ENCODE assay signal across 30 cellular contexts in the genomic region with DNA sequence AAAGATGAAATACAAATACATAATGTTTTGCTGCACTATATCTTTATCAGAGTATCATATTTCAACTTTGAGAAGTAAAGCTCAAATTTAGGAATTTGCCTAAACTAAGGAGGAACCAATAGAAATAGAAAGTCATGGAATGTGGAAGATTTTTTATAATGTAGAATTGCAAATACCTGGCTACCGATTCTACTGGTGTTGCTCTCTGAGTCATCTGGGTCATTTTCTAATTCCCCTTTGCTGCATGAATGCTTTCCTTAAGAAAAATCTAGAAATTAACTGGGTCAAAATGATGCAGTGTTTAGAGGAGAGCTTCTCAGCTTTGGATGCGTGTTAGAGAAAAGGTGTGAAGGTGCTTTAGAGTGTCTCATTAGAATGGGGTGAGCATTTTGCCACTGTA.
"Had no signal": no experiment of that assay in that cellular context is flagged by ENCODE, and none has a peak within 500 bp of the region (broad histone marks: within the 10 kb centered on the region; RNA-seq: fewer than 3 reads in every experiment).

No MANE protein-coding gene starts in this region.

- DNase-seq: activated CD4-positive, alpha-beta memory T cell treated with anti-CD3 and anti-CD28 coated beads for 36 hours; activated CD4-positive, alpha-beta T cell treated with anti-CD3 and anti-CD28 coated beads for 36 hours; activated CD4-positive, alpha-beta T cell treated with anti-CD3 and anti-CD28 coated beads, Interleukin-2, amount 10 ng/mL, durations not matched to agents 24 days and 14 days; activated CD4-positive, CD25-positive, alpha-beta regulatory T cell; activated CD4-positive, CD25-positive, alpha-beta regulatory T cell treated with anti-CD3 and anti-CD28 coated beads, Interleukin-2, amount 50 U/mL, for 72 hours; activated CD8-positive, alpha-beta memory T cell treated with anti-CD3 and anti-CD28 coated beads, Interleukin-2, amount 10 ng/mL, durations not matched to agents 7 days and 5 days; activated CD8-positive, alpha-beta memory T cell treated with anti-CD3 and anti-CD28 coated beads, Interleukin-2, amount 50 U/mL, for 4 hours; activated CD8-positive, alpha-beta T cell treated with anti-CD3 and anti-CD28 coated beads, Interleukin-2, amount 10 ng/mL, durations not matched to agents 7 days and 5 days; activated effector memory CD4-positive, alpha-beta T cell treated with anti-CD3 and anti-CD28 coated beads, Interleukin-2, amount 50 U/mL, for 16 hours; activated naive CD4-positive, alpha-beta T cell treated with anti-CD3 and anti-CD28 coated beads for 36 hours; activated naive CD8-positive, alpha-beta T cell treated with anti-CD3 and anti-CD28 coated beads for 36 hours; activated naive CD8-positive, alpha-beta T cell treated with anti-CD3 and anti-CD28 coated beads, Interleukin-2, amount 50 U/mL, for 24 hours; activated T-cell treated with anti-CD3 and anti-CD28 coated beads, Interleukin-2, amount 50 U/mL, for 1 hour; activated T-cell treated with anti-CD3 and anti-CD28 coated beads, Interleukin-2, amount 50 U/mL, for 48 hours; adrenal gland; amygdala; aorta; brain microvascular endothelial cell; dorsolateral prefrontal cortex; effector memory CD4-positive, alpha-beta T cell; endodermal cell; erythroblast; foreskin keratinocyte; gastrocnemius medialis; glutamatergic neuron; T-helper 1 cell; T-helper 17 cell had no signal

- ATAC-seq: activated CD4-positive, alpha-beta T cell treated with anti-CD3 and anti-CD28 coated beads for 36 hours; activated CD8-positive, alpha-beta memory T cell treated with anti-CD3 and anti-CD28 coated beads, Interleukin-2, amount 10 ng/mL, durations not matched to agents 7 days and 5 days; activated CD8-positive, alpha-beta T cell treated with anti-CD3 and anti-CD28 coated beads, Interleukin-2, amount 10 ng/mL, durations not matched to agents 7 days and 5 days; activated naive CD8-positive, alpha-beta T cell treated with anti-CD3 and anti-CD28 coated beads, Interleukin-2, amount 50 U/mL, for 24 hours; foreskin keratinocyte; gastrocnemius medialis; T-helper 17 cell had no signal

- H3K4me3 ChIP-seq: adrenal gland, coronary artery, dorsolateral prefrontal cortex, esophagus muscularis mucosa, gastrocnemius medialis had no signal

- H3K36me3 ChIP-seq: adrenal gland, brain microvascular endothelial cell, esophagus muscularis mucosa, gastrocnemius medialis had no signal

- FAIRE-seq: bronchial epithelial cell had no signal

- H3K9me3 ChIP-seq: adrenal gland, esophagus muscularis mucosa, gastrocnemius medialis had no signal

- H3K27me3 ChIP-seq: adrenal gland, brain microvascular endothelial cell, dorsolateral prefrontal cortex, esophagus muscularis mucosa, foreskin keratinocyte, gastrocnemius medialis had no signal

- H3K4me1 ChIP-seq: adrenal gland, esophagus muscularis mucosa, foreskin keratinocyte, gastrocnemius medialis had no signal

- H3K27ac ChIP-seq: adrenal gland, brain microvascular endothelial cell, coronary artery, esophagus muscularis mucosa, foreskin keratinocyte, gastrocnemius medialis had no signal
